ENCODE assay signal across 8 cellular contexts in the genomic region with DNA sequence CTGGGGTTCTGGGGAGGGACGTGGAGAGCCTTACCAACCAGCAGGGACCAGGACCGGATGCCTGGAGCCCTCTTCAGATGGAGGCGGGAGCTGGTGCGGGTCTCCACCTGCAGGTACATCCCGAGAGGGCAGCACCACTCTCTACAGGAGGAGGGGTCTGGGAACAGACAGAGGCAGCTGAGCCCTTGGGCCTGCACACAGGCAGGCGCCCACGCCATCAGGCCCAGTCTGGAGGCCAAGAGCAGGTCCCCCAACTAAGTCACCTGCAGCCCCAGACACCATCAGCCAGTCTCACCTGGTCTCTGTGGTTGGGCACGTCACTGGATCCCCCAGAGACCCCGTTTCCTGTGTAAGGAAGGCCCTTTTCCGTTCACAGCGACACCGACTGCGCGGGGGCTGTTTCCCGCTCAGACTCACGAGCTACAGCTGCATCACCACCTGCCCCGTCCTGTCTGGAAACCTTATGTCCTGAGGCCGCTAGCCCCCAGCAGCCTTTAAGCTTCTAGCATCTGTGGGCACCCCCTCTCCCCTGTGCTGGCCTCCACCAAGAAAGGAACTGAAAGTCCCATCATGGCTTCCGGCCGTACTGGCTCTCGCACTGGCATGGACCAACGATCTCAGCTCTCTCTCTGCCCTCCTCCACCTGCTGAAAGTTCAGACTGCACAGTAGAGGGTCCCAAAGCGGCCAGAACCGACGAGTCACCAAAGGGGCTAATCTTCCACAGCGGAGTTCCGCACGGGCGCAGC. TPM values are rescaled to one million over a fixed set of nuclear protein-coding genes. Genes with fewer than 3 reads are reported as not detected.
DNase-seq lines count a peak whose midpoint lies in the region; TF ChIP-seq lines count a peak whose summit lies in the region.

No MANE protein-coding gene starts in this region.

- H3K79me2 ChIP-seq in trophoblast cell (ENCODE audit: control insufficient read depth, insufficient read depth, low read length, poor library complexity): peaks cover 4% of the 10 kb centered on the region

- WGBS in endodermal cell (ENCODE audit: insufficient coverage in 1 of 2, insufficient read length in 1 of 2), 2 experiments: 92 to 95% methylated on average over 17 to 29 of the region's 29 CpGs
- WGBS in trophoblast cell (ENCODE audit: extremely low coverage, insufficient coverage, insufficient read length): no CpG with 5 or more reads among the region's 29 CpGs
- WGBS in urinary bladder: 74% methylated on average over 29 of the region's 29 CpGs

- TF ChIP-seq CTCF in GM20000 (IDR thresholded peaks at IDR 0.05; ENCODE audit: extremely low read depth, missing control alignments): no peak
- peak; percentile 41 for TF ChIP-seq CTCF in endodermal cell (conservative IDR thresholded peaks at IDR 0.05)

- H3K36me3 Mint-ChIP-seq in endodermal cell (ENCODE audit: low read depth): peaks cover 6% of the 10 kb centered on the region

- peaks cover 12% of the 10 kb centered on the region for H3K9me3 ChIP-seq in endodermal cell (ENCODE audit: control insufficient read depth, low read length)
- no peaks in the 10 kb centered on the region for H3K9me3 ChIP-seq in trophoblast cell (ENCODE audit: insufficient read depth, low read depth, low read length)

- H3K23ac ChIP-seq in trophoblast cell (ENCODE audit: low read length): no peak overlapping the region

- no peak overlapping the region for H2BK5ac ChIP-seq in trophoblast cell (ENCODE audit: low read depth, low read length, poor library complexity)

- peak overlapping the region; percentile 56 for H4K12ac ChIP-seq in trophoblast cell (ENCODE audit: low read depth, low read length)

- H2BK120ac ChIP-seq in trophoblast cell (ENCODE audit: insufficient read depth, low read length, poor library complexity): no peak overlapping the region

- DNase-seq in CD1c-positive myeloid dendritic cell (ENCODE audit: extremely low spot score) (peak; percentile 64), GM20000 (ENCODE audit: low spot score) (peak; percentile 84), endodermal cell (peak; percentile 82), trophoblast cell (no peak), dedifferentiated amniotic fluid mesenchymal stem cell (ENCODE audit: extremely low spot score) (no peak)
- peak; percentile 79 for DNase-seq in Jurkat, Clone E6-1 (ENCODE audit: low read depth, low spot score)
- peak; percentile 67 to 72 for DNase-seq in activated CD4-positive, alpha-beta T cell treated with anti-CD3 and anti-CD28 coated beads, Interleukin-2, amount 50 U/mL, for 48 hours

- peak overlapping the region; percentile 39 for H4K8ac ChIP-seq in trophoblast cell (ENCODE audit: low read depth, low read length)

- H3K27me3 ChIP-seq in endodermal cell (ENCODE audit: control insufficient read depth, insufficient read depth, low read length, poor library complexity, severe bottlenecking) (no peaks in the 10 kb centered on the region), trophoblast cell (ENCODE audit: insufficient read depth, low read length) (no peaks in the 10 kb centered on the region)

- H3K36me3 ChIP-seq in endodermal cell (ENCODE audit: control insufficient read depth, insufficient read depth, low read length): peaks cover 7% of the 10 kb centered on the region
- peaks cover 21 to 25% of the 10 kb centered on the region in 2 experiments for H3K36me3 ChIP-seq in trophoblast cell (ENCODE audit: control insufficient read depth in 1 of 2, insufficient read depth in 2 of 2, low read length in 2 of 2)
- no peaks in the 10 kb centered on the region for H3K36me3 ChIP-seq in urinary bladder (ENCODE audit: insufficient read depth)

- H3K18ac ChIP-seq in trophoblast cell (ENCODE audit: low read length): peak overlapping the region; percentile 64

- peak overlapping the region; percentile 94 for H3K4me3 ChIP-seq in Jurkat, Clone E6-1 (ENCODE audit: low read length)
- H3K4me3 ChIP-seq in endodermal cell (ENCODE audit: low read length) (peak overlapping the region; percentile 92), trophoblast cell (ENCODE audit: low read depth, low read length) (no peak overlapping the region), urinary bladder (ENCODE audit: low read depth, low read length) (peak overlapping the region; percentile 93)

- no peak overlapping the region for H4K91ac ChIP-seq in trophoblast cell (ENCODE audit: low read depth, low read length)

- peaks cover 4% of the 10 kb centered on the region for H3K27me3 Mint-ChIP-seq in endodermal cell (ENCODE audit: insufficient read depth)

- H3K9ac ChIP-seq in endodermal cell (ENCODE audit: extremely low read depth, low read length, poor library complexity, severe bottlenecking) (no peak overlapping the region), trophoblast cell (ENCODE audit: low read length) (no peak overlapping the region)

- peak overlapping the region; percentile 31 for H3K14ac ChIP-seq in trophoblast cell (ENCODE audit: low read length)

- peak overlapping the region; percentile 15 for H3K4ac ChIP-seq in trophoblast cell (ENCODE audit: low read depth, low read length)

- peak overlapping the region; percentile 95 for H3K4me2 ChIP-seq in trophoblast cell (ENCODE audit: low read length)

- H3K27ac Mint-ChIP-seq in endodermal cell: peak overlapping the region; percentile 26

- peak overlapping the region; percentile 43 for H2AK5ac ChIP-seq in trophoblast cell (ENCODE audit: low read length)

- no peak overlapping the region for H2BK12ac ChIP-seq in trophoblast cell (ENCODE audit: low read length)

- peaks cover 32% of the 10 kb centered on the region for H3K9me3 Mint-ChIP-seq in endodermal cell

- H3K27ac ChIP-seq in endodermal cell (ENCODE audit: low read depth, low read length) (no peak overlapping the region), trophoblast cell (ENCODE audit: low read depth, low read length) (no peak overlapping the region), urinary bladder (ENCODE audit: low read depth) (no peak overlapping the region)

- H2AFZ ChIP-seq in trophoblast cell (ENCODE audit: insufficient read depth, low read length, poor library complexity): no peak overlapping the region

- H3K4me1 Mint-ChIP-seq in endodermal cell: peaks cover 5% of the 10 kb centered on the region

- H3K4me1 ChIP-seq in endodermal cell (ENCODE audit: control insufficient read depth, insufficient read depth, low read length) (peaks cover 5% of the 10 kb centered on the region), trophoblast cell (ENCODE audit: control insufficient read depth in 1 of 2, insufficient read depth in 2 of 2, low read length in 2 of 2) (peaks cover 8 to 14% of the 10 kb centered on the region in 2 experiments), urinary bladder (ENCODE audit: insufficient read depth) (no peaks in the 10 kb centered on the region)

- peaks cover 5% of the 10 kb centered on the region for H3K79me1 ChIP-seq in trophoblast cell (ENCODE audit: low read length)

- peak overlapping the region; percentile 74 for H3K4me3 Mint-ChIP-seq in endodermal cell

RNA-seq across cellular contexts. Expression of gene CYBC1, which starts 1.2 kb away (rescaled TPM):
- polyA plus RNA-seq in Jurkat, Clone E6-1 (2012; ENCODE audit: insufficient read depth, insufficient read length): 168 TPM
- 10 to 100 TPM; 71.2 to 88.5 TPM for total RNA-seq in endodermal cell
- 62.1 TPM for polyA plus RNA-seq in endodermal cell (2013, experiment 1 of 2)
- polyA plus RNA-seq in endodermal cell (2013, experiment 2 of 2): 49.1 TPM
- polyA plus RNA-seq in trophoblast cell (2013): 38.4 and 38.7 TPM in 2 replicates
- 27.2 TPM for total RNA-seq in urinary bladder
- polyA plus RNA-seq in urinary bladder: 85.3 TPM

RNA-seq across cellular contexts. Expression of gene NARF, which starts 9.2 kb away (rescaled TPM):
- 173 TPM for polyA plus RNA-seq in Jurkat, Clone E6-1 (2012; ENCODE audit: insufficient read depth, insufficient read length)
- total RNA-seq in endodermal cell (10 to 100 TPM; 64.0 to 70.8 TPM), urinary bladder (32.4 TPM)
- 151 TPM for polyA plus RNA-seq in endodermal cell (2013, experiment 1 of 2)
- 159 TPM for polyA plus RNA-seq in endodermal cell (2013, experiment 2 of 2)
- 70.2 and 74.2 TPM in 2 replicates for polyA plus RNA-seq in trophoblast cell (2013)
- 64.2 TPM for polyA plus RNA-seq in urinary bladder

RNA-seq across cellular contexts. Expression of gene OGFOD3, which starts 30.9 kb away (rescaled TPM):
- polyA plus RNA-seq in Jurkat, Clone E6-1 (2012; ENCODE audit: insufficient read depth, insufficient read length): 45.0 TPM
- total RNA-seq in endodermal cell: 10 to 100 TPM; 24.0 to 30.1 TPM
- 24.2 TPM for polyA plus RNA-seq in endodermal cell (2013, experiment 1 of 2)
- 21.2 TPM for polyA plus RNA-seq in endodermal cell (2013, experiment 2 of 2)
- polyA plus RNA-seq in trophoblast cell (2013): 10.2 TPM in 2 replicates
- total RNA-seq in urinary bladder: 10.0 TPM
- polyA plus RNA-seq in urinary bladder: 31.5 TPM

RNA-seq across cellular contexts. Expression of gene HEXD, which starts 31.2 kb away (rescaled TPM):
- 33.1 TPM for polyA plus RNA-seq in Jurkat, Clone E6-1 (2012; ENCODE audit: insufficient read depth, insufficient read length)
- total RNA-seq in endodermal cell: 10 to 100 TPM; 31.5 to 37.6 TPM
- polyA plus RNA-seq in endodermal cell (2013, experiment 1 of 2): 42.8 TPM
- polyA plus RNA-seq in endodermal cell (2013, experiment 2 of 2): 31.9 TPM
- polyA plus RNA-seq in trophoblast cell (2013): 6.9 and 8.1 TPM in 2 replicates
- total RNA-seq in urinary bladder: 13.8 TPM
- 40.5 TPM for polyA plus RNA-seq in urinary bladder

Comparison
In these comparisons a context has a peak if more than half of its experiments do, and no peak if none do; other contexts are left out.
1. DNase-seq: peak in CD1c-positive myeloid dendritic cell (single experiment), GM20000 (single experiment), Jurkat, Clone E6-1 (single experiment), activated CD4-positive, alpha-beta T cell treated with anti-CD3 and anti-CD28 coated beads, Interleukin-2, amount 50 U/mL, for 48 hours (2 of 2) and endodermal cell (single experiment); none in trophoblast cell (0 of 2) and dedifferentiated amniotic fluid mesenchymal stem cell (single experiment).